Comparison of ENCODE assay signal across 8 cellular contexts in the genomic region with DNA sequence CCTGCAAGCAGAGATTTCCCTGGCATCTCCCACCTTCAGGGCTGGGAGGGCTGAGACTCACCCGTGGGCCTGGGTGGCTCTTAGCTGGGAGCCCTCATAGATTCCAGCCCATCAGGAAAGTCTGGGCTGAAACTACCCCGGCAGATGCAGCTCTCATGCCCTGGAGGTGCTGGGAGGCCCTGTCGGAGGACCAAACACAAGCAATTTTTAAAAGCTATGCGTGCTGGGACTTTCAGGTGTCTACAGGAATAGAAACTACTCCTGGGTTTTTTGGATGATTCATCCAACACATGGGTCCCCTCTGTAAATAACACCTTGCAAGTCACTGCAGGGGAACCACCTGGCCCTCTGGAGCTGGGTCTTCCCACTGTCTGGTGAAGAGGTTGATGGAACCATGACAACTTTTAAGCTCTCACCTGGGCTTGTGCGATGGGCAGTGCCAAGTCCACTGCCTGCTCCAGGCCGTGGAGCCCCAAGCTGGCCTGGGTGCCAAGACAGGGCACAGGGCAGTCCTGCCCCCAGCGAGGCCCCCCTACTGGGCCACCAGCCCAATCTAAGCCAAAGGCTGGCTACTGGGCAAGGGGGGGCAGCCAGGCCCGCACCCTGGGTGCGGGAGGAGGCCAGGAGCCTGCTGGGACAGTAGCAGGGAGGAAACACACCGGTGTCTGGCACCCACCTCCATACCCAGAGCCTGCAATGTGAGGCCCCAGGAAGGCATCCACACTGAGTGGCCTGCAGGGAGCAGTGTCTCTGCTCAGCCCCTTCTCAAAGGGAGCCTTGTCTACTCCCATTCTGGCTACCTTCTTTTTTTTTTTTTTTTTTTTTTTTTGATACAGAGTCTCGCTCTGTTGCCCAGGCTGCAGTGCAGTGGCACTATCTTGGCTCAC. TPM values are rescaled to one million over a fixed set of nuclear protein-coding genes. Genes with fewer than 3 reads are reported as not detected.
A peak's percentile ranks its signal among the peaks of the same experiment; 100 is the strongest.
DNase-seq lines count a peak whose midpoint lies in the region; ATAC-seq and TF ChIP-seq lines count a peak whose summit lies in the region.

No MANE protein-coding gene starts in this region.

- H3K79me2 ChIP-seq in MM.1S (ENCODE audit: low read length): no peaks in the 10 kb centered on the region

- H3K9ac ChIP-seq in MM.1S (ENCODE audit: low read length): no peak overlapping the region

- peak overlapping the region; percentile 34; the same call in 1 of the 2 replicates for H3K27ac ChIP-seq in MM.1S (ENCODE audit: low read length)

- peaks cover 13% of the 10 kb centered on the region for H3K4me1 ChIP-seq in MM.1S (ENCODE audit: low read length)

- no peaks in the 10 kb centered on the region for H3K9me2 ChIP-seq in MM.1S (replicated peaks; ENCODE audit: insufficient read depth, low read length)

- peak overlapping the region; percentile 3; the same call in 1 of the 2 replicates for H3K4me2 ChIP-seq in MM.1S (ENCODE audit: low read depth, low read length)

- peak; percentile 48 for TF ChIP-seq CTCF in GM10266 (IDR thresholded peaks at IDR 0.05; ENCODE audit: control insufficient read depth, insufficient read depth, low read depth, missing control alignments)
- no peak for TF ChIP-seq CTCF in MM.1S (IDR thresholded peaks at IDR 0.05; ENCODE audit: low read length)
- peak; percentile 24 for TF ChIP-seq CTCF in epithelial cell of proximal tubule (conservative IDR thresholded peaks at IDR 0.05; ENCODE audit: low read depth, low read length)

- no peaks in the 10 kb centered on the region for H3F3A ChIP-seq in MM.1S (ENCODE audit: insufficient read depth, low read length)

- ATAC-seq in GM21447 (IDR thresholded peaks at IDR 0.05; ENCODE audit: unreplicated experiment) (peak; percentile 40), HG02623 (IDR thresholded peaks at IDR 0.05; ENCODE audit: unreplicated experiment) (no peak)

- DNase-seq in GM10266 (ENCODE audit: extremely low spot score) (peak; percentile 61), MM.1S (peak; percentile 15), epithelial cell of proximal tubule (ENCODE audit: low read depth) (no peak), GOT3 (lab: John Stamatoyannopoulos, UW) (no peak), NCI-H146 (lab: John Stamatoyannopoulos, UW) (no peak), SHP77 (lab: John Stamatoyannopoulos, UW) (no peak)

- H4K20me1 ChIP-seq in MM.1S (ENCODE audit: insufficient read depth, low read length): no peaks in the 10 kb centered on the region

- H3K36me3 ChIP-seq in MM.1S (replicated peaks; ENCODE audit: insufficient read depth, low read length): no peaks in the 10 kb centered on the region

- H3K4me3 ChIP-seq in MM.1S (ENCODE audit: low read length) (no peak overlapping the region), epithelial cell of proximal tubule (ENCODE audit: low read depth, low read length) (no peak overlapping the region)

- H3K27me3 ChIP-seq in MM.1S (replicated peaks; ENCODE audit: insufficient read depth, low read length): no peaks in the 10 kb centered on the region

- H3K9me3 ChIP-seq in MM.1S (replicated peaks; ENCODE audit: insufficient read depth, low read length): no peaks in the 10 kb centered on the region

- 0 out of 2 replicates have a peak overlapping the region, but pooled peaks have one; percentile 35 for H2AFZ ChIP-seq in MM.1S (ENCODE audit: low read length)

RNA-seq across cellular contexts. Expression of a gene that starts 1.1 kb away (rescaled TPM):
- not detected in 2 replicates for total RNA-seq in epithelial cell of proximal tubule

Comparison
In these comparisons a context has a peak if more than half of its experiments do, and no peak if none do; other contexts are left out.
1. DNase-seq: peak in GM10266 (single experiment) and MM.1S (single experiment); none in epithelial cell of proximal tubule (single experiment), GOT3 (single experiment), NCI-H146 (single experiment) and SHP77 (0 of 2).